ENCODE assay signal across 9 cellular contexts in genomic region chr7:17142831-17143541, GRCh38.
A peak's percentile ranks its signal among the peaks of the same experiment; 100 is the strongest.
DNase-seq lines count a peak whose midpoint lies in the region; ATAC-seq, FAIRE-seq and TF ChIP-seq lines count a peak whose summit lies in the region.
"Had no signal": no experiment of that assay in that cellular context is flagged by ENCODE, and none has a peak within 500 bp of the region (broad histone marks: within the 10 kb centered on the region; RNA-seq: fewer than 3 reads in every experiment).

No MANE protein-coding gene starts in this region.

- H3K9me3 ChIP-seq in astrocyte (ENCODE audit: insufficient read depth, low read depth, low read length) (no peaks in the 10 kb centered on the region), right lobe of liver (no peaks in the 10 kb centered on the region)

- TF ChIP-seq POLR2A in right lobe of liver (IDR thresholded peaks at IDR 0.05) = no peak

- peaks cover 11% of the 10 kb centered on the region for H3K4me1 ChIP-seq in KMS-11 (ENCODE audit: low read depth, poor library complexity, severe bottlenecking)
- H3K4me1 ChIP-seq in astrocyte (ENCODE audit: insufficient read depth, low read length) = peaks cover 3% of the 10 kb centered on the region
- H3K4me1 ChIP-seq in right lobe of liver = peaks cover 0 to 26% (median 11%) of the 10 kb centered on the region in 4 donors

- H3K4me3 ChIP-seq in KMS-11 (IDR thresholded peaks at IDR 0.05; ENCODE audit: insufficient read depth, low read depth, low read length) = no peak overlapping the region
- H3K4me3 ChIP-seq in astrocyte (ENCODE audit: insufficient read depth, low read depth, low read length) = peak overlapping the region; percentile 33
- peak overlapping the region; percentile 1 to 38 (median 35) for H3K4me3 ChIP-seq in right lobe of liver

- H3K9ac ChIP-seq in KMS-11 = no peak overlapping the region
- no peak overlapping the region for H3K9ac ChIP-seq in astrocyte (ENCODE audit: low read length)

- no peaks in the 10 kb centered on the region for H4K20me1 ChIP-seq in KMS-11 (ENCODE audit: insufficient read depth)
- no peaks in the 10 kb centered on the region for H4K20me1 ChIP-seq in astrocyte (ENCODE audit: insufficient read depth, low read length)

- H3K36me3 ChIP-seq in KMS-11 (ENCODE audit: insufficient read depth) (no peaks in the 10 kb centered on the region), astrocyte (ENCODE audit: insufficient read depth, low read length) (no peaks in the 10 kb centered on the region), right lobe of liver (no peaks in the 10 kb centered on the region)

- H3K36me3 Mint-ChIP-seq in astrocyte (ENCODE audit: low read depth, unreplicated experiment) = no peaks in the 10 kb centered on the region

- no peaks in the 10 kb centered on the region for H3K9me3 Mint-ChIP-seq in astrocyte (ENCODE audit: unreplicated experiment)

- H3K4me3 Mint-ChIP-seq in astrocyte (ENCODE audit: unreplicated experiment) = no peak overlapping the region

- no peaks in the 10 kb centered on the region for H3K79me2 ChIP-seq in KMS-11 (ENCODE audit: insufficient read depth, low read depth)
- H3K79me2 ChIP-seq in astrocyte (ENCODE audit: insufficient read depth, low read length) = no peaks in the 10 kb centered on the region

- H3K27ac ChIP-seq in KMS-11 = no peak overlapping the region
- no peak overlapping the region for H3K27ac ChIP-seq in astrocyte (ENCODE audit: low read depth, low read length)
- peak overlapping the region; percentile 56 to 79 (median 70) for H3K27ac ChIP-seq in right lobe of liver

- 14% methylated on average over 2 of the region's 2 CpGs for WGBS in right lobe of liver (ENCODE audit: insufficient coverage, low coverage, low lambda C conversion rate, missing lambda C conversion rate)

- TF ChIP-seq CTCF in KMS-11 (conservative IDR thresholded peaks at IDR 0.05; ENCODE audit: low read depth, low read length) (no peak), astrocyte (IDR thresholded peaks at IDR 0.05; ENCODE audit: insufficient read depth, low read depth, low read length) (no peak), right lobe of liver (IDR thresholded peaks at IDR 0.05) (no peak), GM13976 (IDR thresholded peaks at IDR 0.05; ENCODE audit: borderline replicate concordance, control extremely low read depth, extremely low read depth, insufficient read depth, missing control alignments) (no peak)

- intact Hi-C loops in right lobe of liver (cut with DNase I) = no loop called here

- H2AFZ ChIP-seq in KMS-11 (ENCODE audit: low read depth) (peak overlapping the region; percentile 32), astrocyte (ENCODE audit: low read depth, low read length) (peak overlapping the region; percentile 22)

- H3K4me2 ChIP-seq in KMS-11 (peak overlapping the region; percentile 80), astrocyte (ENCODE audit: low read length) (peak overlapping the region; percentile 63)

- H3K27ac Mint-ChIP-seq in astrocyte (ENCODE audit: unreplicated experiment) = peak overlapping the region; percentile 4

- peaks cover 14% of the 10 kb centered on the region for H3K4me1 Mint-ChIP-seq in astrocyte (ENCODE audit: low read depth, unreplicated experiment)

- ATAC-seq in right lobe of liver (peak; percentile 38 to 69 (median 60)), GM18909 (IDR thresholded peaks at IDR 0.05; ENCODE audit: poor library complexity, unreplicated experiment) (no peak), HG02610 (IDR thresholded peaks at IDR 0.05; ENCODE audit: unreplicated experiment) (no peak)

- in situ Hi-C loops in GM13976 (cut with MboI; ENCODE audit: low sequenced_read_pairs, unreplicated experiment) = no loop called here

- DNase-seq in AML-193 (lab: John Stamatoyannopoulos, UW) = peak; percentile 20 to 51
- DNase-seq in astrocyte (ENCODE audit: low read depth) = peak; percentile 3
- DNase-seq in right lobe of liver = no peak
- DNase-seq in GM13976 (ENCODE audit: low spot score) = no peak
- DNase-seq in NCI-H345 (lab: John Stamatoyannopoulos, UW) = no peak
- DNase-seq: Kasumi-1 had no signal

- no peaks in the 10 kb centered on the region for H3K27me3 ChIP-seq in KMS-11 (ENCODE audit: insufficient read depth, low read depth)
- no peaks in the 10 kb centered on the region for H3K27me3 ChIP-seq in astrocyte (ENCODE audit: insufficient read depth, low read length)
- no peaks in the 10 kb centered on the region for H3K27me3 ChIP-seq in right lobe of liver

- H3K27me3 Mint-ChIP-seq in astrocyte (ENCODE audit: low read depth, unreplicated experiment) = no peaks in the 10 kb centered on the region

- peak; percentile 17 for FAIRE-seq in astrocyte (lab: Jason Lieb, UNC)

Comparison
In these comparisons a context has a peak if more than half of its experiments do, and no peak if none do; other contexts are left out.
1. DNase-seq: peak in AML-193 (2 of 2) and astrocyte (single experiment); none in right lobe of liver (0 of 3), GM13976 (single experiment) and NCI-H345 (single experiment).
2. H3K27ac ChIP-seq: peak in right lobe of liver (3 of 3); none in KMS-11 (single experiment) and astrocyte (single experiment).
3. ATAC-seq: peak in right lobe of liver (4 of 4); none in GM18909 (single experiment) and HG02610 (single experiment).